In genomic region chr21:31088196-31088751, GRCh38 we compare ENCODE assay signal across 32 cellular contexts. TPM values are rescaled to one million over a fixed set of nuclear protein-coding genes. Genes with fewer than 3 reads are reported as not detected.
DNase-seq lines count a peak whose midpoint lies in the region; ATAC-seq and TF ChIP-seq lines count a peak whose summit lies in the region.
"Had no signal": no experiment of that assay in that cellular context is flagged by ENCODE, and none has a peak within 500 bp of the region (broad histone marks: within the 10 kb centered on the region; RNA-seq: fewer than 3 reads in every experiment).

No MANE protein-coding gene starts in this region.

- intact Hi-C loops in right cardiac atrium (cut with DNase I): loop anchor here in 3 of 4 donors (10.0 kb wide), 5 partner anchors 253 to 753 kb away; partner anchors contain the start of genes KRTAP27-1 (in 2 of the 3), KRTAP13-4 (in 1 of the 3), KRTAP15-1 (in 1 of the 3) and KRTAP23-1 (in 1 of the 3)
- intact Hi-C loops in Right ventricle myocardium inferior (cut with DNase I): loop anchor here (5.0 to 10.0 kb wide), 4 partner anchors 256 to 1043 kb away; partner anchors contain the start of gene KRTAP15-1

- no peaks in the 10 kb centered on the region for H3K9me3 Mint-ChIP-seq in activated naive CD8-positive, alpha-beta T cell treated with anti-CD3 and anti-CD28 coated beads, Interleukin-2, amount 50 U/mL, for 24 hours
- peaks cover 2% of the 10 kb centered on the region for H3K9me3 Mint-ChIP-seq in stimulated activated memory B cell treated with anti-CD40 and anti-IgM and Interleukin-4, amounts not matched to agents 10 μg/mL and 1 μg/mL and 100 μg/mL, for 72 hours
- H3K9me3 Mint-ChIP-seq: activated naive CD4-positive, alpha-beta T cell treated with anti-CD3 and anti-CD28 coated beads, Interleukin-2, amount 50 U/mL, for 24 hours; effector memory CD8-positive, alpha-beta T cell had no signal

- H3K9me3 ChIP-seq in right cardiac atrium (ENCODE audit: control insufficient read depth, low read length): no peaks in the 10 kb centered on the region
- H3K9me3 ChIP-seq in Loucy (ENCODE audit: insufficient read depth, low read depth, low read length): no peaks in the 10 kb centered on the region
- H3K9me3 ChIP-seq: Caco-2, esophagus squamous epithelium, mucosa of descending colon, right lobe of liver, SK-N-SH, suprapubic skin had no signal

- no peaks in the 10 kb centered on the region for H3K79me2 ChIP-seq in Loucy (ENCODE audit: insufficient read depth, low read length)

- H3K27ac Mint-ChIP-seq in activated naive CD8-positive, alpha-beta T cell treated with anti-CD3 and anti-CD28 coated beads, Interleukin-2, amount 50 U/mL, for 24 hours: no peak overlapping the region
- no peak overlapping the region for H3K27ac Mint-ChIP-seq in stimulated activated memory B cell treated with anti-CD40 and anti-IgM and Interleukin-4, amounts not matched to agents 10 μg/mL and 1 μg/mL and 100 μg/mL, for 72 hours
- H3K27ac Mint-ChIP-seq: activated naive CD4-positive, alpha-beta T cell treated with anti-CD3 and anti-CD28 coated beads, Interleukin-2, amount 50 U/mL, for 24 hours had no signal

- H3K4me1 Mint-ChIP-seq in activated naive CD8-positive, alpha-beta T cell treated with anti-CD3 and anti-CD28 coated beads, Interleukin-2, amount 50 U/mL, for 24 hours: peaks cover 12% of the 10 kb centered on the region
- peaks cover 7% of the 10 kb centered on the region for H3K4me1 Mint-ChIP-seq in stimulated activated memory B cell treated with anti-CD40 and anti-IgM and Interleukin-4, amounts not matched to agents 10 μg/mL and 1 μg/mL and 100 μg/mL, for 72 hours

- no peak overlapping the region for H3K9ac ChIP-seq in Loucy (ENCODE audit: low read depth, low read length, poor library complexity, severe bottlenecking)
- H3K9ac ChIP-seq: SK-N-SH had no signal

- TF ChIP-seq CTCF in Loucy (conservative IDR thresholded peaks at IDR 0.05; ENCODE audit: low read length): no peak

- no peak overlapping the region for H3K27ac ChIP-seq in right cardiac atrium (ENCODE audit: low read length)
- H3K27ac ChIP-seq: cardiac muscle cell, coronary artery, esophagus squamous epithelium, heart right ventricle, right lobe of liver, suprapubic skin had no signal

- WGBS in right cardiac atrium: 84% methylated on average over 41 of the region's 41 CpGs

- no peaks in the 10 kb centered on the region for H4K20me1 ChIP-seq in Loucy (ENCODE audit: insufficient read depth, low read length, poor library complexity, severe bottlenecking)

- H3K9me2 ChIP-seq in Loucy (replicated peaks; ENCODE audit: low read depth, low read length): no peaks in the 10 kb centered on the region
- H3K9me2 ChIP-seq: SK-N-SH had no signal

- H3K4me1 ChIP-seq in right cardiac atrium (ENCODE audit: control insufficient read depth, insufficient read depth, low read length) (no peaks in the 10 kb centered on the region), Loucy (ENCODE audit: insufficient read depth, low read length, poor library complexity, severe bottlenecking) (peaks cover 20% of the 10 kb centered on the region)
- H3K4me1 ChIP-seq: Caco-2, right lobe of liver, suprapubic skin had no signal

- peak overlapping the region; percentile 91 for H3K4me2 ChIP-seq in Loucy (ENCODE audit: low read depth, low read length, poor library complexity, severe bottlenecking)

- peak overlapping the region; percentile 86; the same call in 1 of the 2 replicates for H2AFZ ChIP-seq in Loucy (ENCODE audit: low read length)

- H3K4me3 Mint-ChIP-seq in activated naive CD8-positive, alpha-beta T cell treated with anti-CD3 and anti-CD28 coated beads, Interleukin-2, amount 50 U/mL, for 24 hours: peak overlapping the region; percentile 67
- no peak overlapping the region for H3K4me3 Mint-ChIP-seq in stimulated activated memory B cell treated with anti-CD40 and anti-IgM and Interleukin-4, amounts not matched to agents 10 μg/mL and 1 μg/mL and 100 μg/mL, for 72 hours
- H3K4me3 Mint-ChIP-seq: effector memory CD8-positive, alpha-beta T cell had no signal

- no peak overlapping the region for H3K4me3 ChIP-seq in right cardiac atrium (ENCODE audit: low read length)
- H3K4me3 ChIP-seq in Loucy (ENCODE audit: low read length, poor library complexity, severe bottlenecking): peak overlapping the region; percentile 74
- H3K4me3 ChIP-seq: cardiac muscle cell, coronary artery, esophagus squamous epithelium, heart right ventricle, lung, mucosa of descending colon, right lobe of liver, suprapubic skin had no signal

- peaks cover 19% of the 10 kb centered on the region for H3K27me3 Mint-ChIP-seq in activated naive CD8-positive, alpha-beta T cell treated with anti-CD3 and anti-CD28 coated beads, Interleukin-2, amount 50 U/mL, for 24 hours
- peaks cover 12% of the 10 kb centered on the region for H3K27me3 Mint-ChIP-seq in stimulated activated memory B cell treated with anti-CD40 and anti-IgM and Interleukin-4, amounts not matched to agents 10 μg/mL and 1 μg/mL and 100 μg/mL, for 72 hours

- ATAC-seq in right cardiac atrium (no peak), Right ventricle myocardium inferior (no peak), GM18517 (IDR thresholded peaks at IDR 0.05; ENCODE audit: unreplicated experiment) (no peak)
- ATAC-seq in activated naive CD8-positive, alpha-beta T cell treated with anti-CD3 and anti-CD28 coated beads, Interleukin-2, amount 50 U/mL, for 24 hours: no peak
- ATAC-seq in stimulated activated memory B cell treated with anti-CD40 and anti-IgM and Interleukin-4, amounts not matched to agents 10 μg/mL and 1 μg/mL and 100 μg/mL, for 72 hours: peak; percentile 24
- ATAC-seq: effector memory CD8-positive, alpha-beta T cell; heart right ventricle; mucosa of descending colon had no signal

- H3K27me3 ChIP-seq in right cardiac atrium (ENCODE audit: control insufficient read depth, insufficient read depth): no peaks in the 10 kb centered on the region
- H3K27me3 ChIP-seq in Loucy (ENCODE audit: insufficient read depth, low read length, poor library complexity, severe bottlenecking): no peaks in the 10 kb centered on the region
- H3K27me3 ChIP-seq: cardiac muscle cell, right lobe of liver, suprapubic skin had no signal

- DNase-seq in right cardiac atrium (peak in 2 of 3 donors; percentile 54 to 56), Right ventricle myocardium inferior (ENCODE audit: missing footprints) (no peak), SW480 (ENCODE audit: low spot score) (no peak), pons (ENCODE audit: low spot score) (no peak)
- no peak for DNase-seq in activated naive CD8-positive, alpha-beta T cell treated with anti-CD3 and anti-CD28 coated beads, Interleukin-2, amount 50 U/mL, for 24 hours
- DNase-seq: aorta; C1 segment of cervical spinal cord; Caco-2; effector memory CD8-positive, alpha-beta T cell; esophagus squamous epithelium; foreskin melanocyte; heart right ventricle; IMR-90; mucosa of descending colon; NCI-H1092 treated with DMSO at 0.1 percent for 48 hours; NCI-H1930; NCI-H748 treated with DMSO at 0.1 percent for 48 hours; right lobe of liver; SK-N-SH; stimulated activated CD4-positive, alpha-beta T cell treated with anti-CD3 and anti-CD28 coated beads, Interleukin-4, amount 100 ng/mL, for 1 hour had no signal

- no peaks in the 10 kb centered on the region for H3K36me3 ChIP-seq in Loucy (ENCODE audit: insufficient read depth, low read length)
- H3K36me3 ChIP-seq: cardiac muscle cell, esophagus squamous epithelium, heart right ventricle, right lobe of liver, suprapubic skin had no signal

- no peaks in the 10 kb centered on the region; the same call in 1 of the 2 replicates for H3F3A ChIP-seq in Loucy (ENCODE audit: low read depth)

- H3K36me3 Mint-ChIP-seq in activated naive CD8-positive, alpha-beta T cell treated with anti-CD3 and anti-CD28 coated beads, Interleukin-2, amount 50 U/mL, for 24 hours (ENCODE audit: low read depth): no peaks in the 10 kb centered on the region
- no peaks in the 10 kb centered on the region for H3K36me3 Mint-ChIP-seq in stimulated activated memory B cell treated with anti-CD40 and anti-IgM and Interleukin-4, amounts not matched to agents 10 μg/mL and 1 μg/mL and 100 μg/mL, for 72 hours
- H3K36me3 Mint-ChIP-seq: activated naive CD4-positive, alpha-beta T cell treated with anti-CD3 and anti-CD28 coated beads, Interleukin-2, amount 50 U/mL, for 24 hours had no signal

RNA-seq across cellular contexts. Expression of gene KRTAP19-8, which starts 50.0 kb away (rescaled TPM):
- not detected for total RNA-seq in right cardiac atrium
- not detected for polyA plus RNA-seq in right cardiac atrium
- total RNA-seq in Right ventricle myocardium inferior: not detected
- total RNA-seq: aorta; Caco-2; cardiac muscle cell; esophagus squamous epithelium; heart right ventricle; IMR-90; lung; mucosa of descending colon; posterior vena cava; right lobe of liver; suprapubic skin; T-helper 2 cell treated with Interferon-gamma antibody and Interleukin-4, amounts not matched to agents 100 ng/mL and 5 ng/mL, for 36 hours; urinary bladder had no signal
- polyA plus RNA-seq: aorta, cardiac muscle cell, heart right ventricle, IMR-90, lung, neural cell, SK-N-SH, urinary bladder had no signal

Comparison
In these comparisons a context has a peak if more than half of its experiments do, and no peak if none do; other contexts are left out.
1. DNase-seq: peak in right cardiac atrium (2 of 3); none in Right ventricle myocardium inferior (single experiment), activated naive CD8-positive, alpha-beta T cell treated with anti-CD3 and anti-CD28 coated beads, Interleukin-2, amount 50 U/mL, for 24 hours (single experiment), SW480 (single experiment) and pons (single experiment).